ENCODE assay signal across 22 cellular contexts in genomic region chr16:20792216-20792615, GRCh38. TPM values are rescaled to one million over a fixed set of nuclear protein-coding genes. Genes with fewer than 3 reads are reported as not detected.
"Had no signal": no experiment of that assay in that cellular context is flagged by ENCODE, and none has a peak within 500 bp of the region (broad histone marks: within the 10 kb centered on the region; RNA-seq: fewer than 3 reads in every experiment).

No MANE protein-coding gene starts in this region.

- H3K27me3 ChIP-seq: gastroesophageal sphincter, heart left ventricle, neural progenitor cell, pancreas, sigmoid colon, spleen, upper lobe of right lung had no signal

- H3K27ac ChIP-seq: gastroesophageal sphincter, heart left ventricle, neural progenitor cell, pancreas, sigmoid colon, spleen, upper lobe of right lung had no signal

- H3K36me3 Mint-ChIP-seq: neural progenitor cell; stimulated activated memory B cell treated with anti-CD40 and anti-IgM and Interleukin-4, amounts not matched to agents 10 μg/mL and 1 μg/mL and 100 μg/mL, for 72 hours; WTC11 had no signal

- H2AFZ ChIP-seq: neural progenitor cell had no signal

- H3K27me3 Mint-ChIP-seq: activated CD4-positive, alpha-beta T cell treated with anti-CD3 and anti-CD28 coated beads for 36 hours; activated naive CD8-positive, alpha-beta T cell; brain; central memory CD8-positive, alpha-beta T cell; naive thymus-derived CD4-positive, alpha-beta T cell; stimulated activated memory B cell treated with anti-CD40 and anti-IgM and Interleukin-4, amounts not matched to agents 10 μg/mL and 1 μg/mL and 100 μg/mL, for 72 hours had no signal

- ATAC-seq: activated CD4-positive, alpha-beta T cell treated with anti-CD3 and anti-CD28 coated beads for 36 hours; gastroesophageal sphincter; heart left ventricle; left ventricle myocardium superior; naive thymus-derived CD4-positive, alpha-beta T cell; pancreas; stimulated activated memory B cell treated with anti-CD40 and anti-IgM and Interleukin-4, amounts not matched to agents 10 μg/mL and 1 μg/mL and 100 μg/mL, for 72 hours; upper lobe of right lung; WTC11 had no signal

- H3K9me3 ChIP-seq: gastroesophageal sphincter, heart left ventricle, pancreas, sigmoid colon, spleen, upper lobe of right lung had no signal

- H3K4me1 ChIP-seq: gastroesophageal sphincter, heart left ventricle, pancreas, sigmoid colon, spleen, upper lobe of right lung had no signal

- H3K9me3 Mint-ChIP-seq: activated T-helper 1 cell treated with anti-CD3 and anti-CD28 coated beads, Interleukin-12 subunit alpha, Interleukin-12 subunit beta, Interleukin-2, Interleukin-4 antibody, amounts not matched to agents 30 ng/mL and 10 ng/mL and 1 ng/mL, durations not matched to agents 14 hours and 24 hours and 36 hours; brain; central memory CD8-positive, alpha-beta T cell; naive thymus-derived CD4-positive, alpha-beta T cell; neural progenitor cell; stimulated activated memory B cell treated with anti-CD40 and anti-IgM and Interleukin-4, amounts not matched to agents 10 μg/mL and 1 μg/mL and 100 μg/mL, for 72 hours; WTC11 had no signal

- H3K9ac ChIP-seq: neural progenitor cell had no signal

- H3K4me3 Mint-ChIP-seq: activated CD4-positive, alpha-beta T cell treated with anti-CD3 and anti-CD28 coated beads for 36 hours; activated naive CD8-positive, alpha-beta T cell; activated T-helper 1 cell treated with anti-CD3 and anti-CD28 coated beads, Interleukin-12 subunit alpha, Interleukin-12 subunit beta, Interleukin-2, Interleukin-4 antibody, amounts not matched to agents 30 ng/mL and 10 ng/mL and 1 ng/mL, durations not matched to agents 14 hours and 24 hours and 36 hours; brain; central memory CD8-positive, alpha-beta T cell; naive thymus-derived CD4-positive, alpha-beta T cell; neural progenitor cell; stimulated activated memory B cell treated with anti-CD40 and anti-IgM and Interleukin-4, amounts not matched to agents 10 μg/mL and 1 μg/mL and 100 μg/mL, for 72 hours; WTC11 had no signal

- H3K27ac Mint-ChIP-seq: activated CD4-positive, alpha-beta T cell treated with anti-CD3 and anti-CD28 coated beads for 36 hours; activated naive CD8-positive, alpha-beta T cell; activated T-helper 1 cell treated with anti-CD3 and anti-CD28 coated beads, Interleukin-12 subunit alpha, Interleukin-12 subunit beta, Interleukin-2, Interleukin-4 antibody, amounts not matched to agents 30 ng/mL and 10 ng/mL and 1 ng/mL, durations not matched to agents 14 hours and 24 hours and 36 hours; brain; naive thymus-derived CD4-positive, alpha-beta T cell; neural progenitor cell; stimulated activated memory B cell treated with anti-CD40 and anti-IgM and Interleukin-4, amounts not matched to agents 10 μg/mL and 1 μg/mL and 100 μg/mL, for 72 hours; WTC11 had no signal

- DNase-seq: activated CD4-positive, alpha-beta T cell treated with anti-CD3 and anti-CD28 coated beads for 36 hours; activated CD4-positive, alpha-beta T cell treated with anti-CD3 and anti-CD28 coated beads, Interleukin-2, amount 50 U/mL, for 48 hours; activated gamma-delta T cell treated with Interleukin-2 at 50 U/mL for 16 hours; amygdala; erythroblast; heart left ventricle; left ventricle myocardium superior; naive thymus-derived CD4-positive, alpha-beta T cell; pancreas; sigmoid colon; spleen; stimulated activated CD4-positive, alpha-beta T cell treated with anti-CD3 and anti-CD28 coated beads, Interleukin-4, amount 100 ng/mL, for 4 hours; upper lobe of right lung had no signal

- H3K4me1 Mint-ChIP-seq: activated CD4-positive, alpha-beta T cell treated with anti-CD3 and anti-CD28 coated beads for 36 hours; brain; central memory CD8-positive, alpha-beta T cell; naive thymus-derived CD4-positive, alpha-beta T cell; stimulated activated memory B cell treated with anti-CD40 and anti-IgM and Interleukin-4, amounts not matched to agents 10 μg/mL and 1 μg/mL and 100 μg/mL, for 72 hours had no signal

- H3K4me2 ChIP-seq: neural progenitor cell had no signal

- H3K4me3 ChIP-seq: coronary artery, gastroesophageal sphincter, heart left ventricle, neural progenitor cell, pancreas, sigmoid colon, spleen, upper lobe of right lung had no signal

RNA-seq across cellular contexts. Expression of gene REXO5, which starts 14.1 kb away (rescaled TPM):
- polyA plus RNA-seq: naive thymus-derived CD4-positive, alpha-beta T cell had no signal
